16 cellular contexts compared by ENCODE assay signal in the genomic region with DNA sequence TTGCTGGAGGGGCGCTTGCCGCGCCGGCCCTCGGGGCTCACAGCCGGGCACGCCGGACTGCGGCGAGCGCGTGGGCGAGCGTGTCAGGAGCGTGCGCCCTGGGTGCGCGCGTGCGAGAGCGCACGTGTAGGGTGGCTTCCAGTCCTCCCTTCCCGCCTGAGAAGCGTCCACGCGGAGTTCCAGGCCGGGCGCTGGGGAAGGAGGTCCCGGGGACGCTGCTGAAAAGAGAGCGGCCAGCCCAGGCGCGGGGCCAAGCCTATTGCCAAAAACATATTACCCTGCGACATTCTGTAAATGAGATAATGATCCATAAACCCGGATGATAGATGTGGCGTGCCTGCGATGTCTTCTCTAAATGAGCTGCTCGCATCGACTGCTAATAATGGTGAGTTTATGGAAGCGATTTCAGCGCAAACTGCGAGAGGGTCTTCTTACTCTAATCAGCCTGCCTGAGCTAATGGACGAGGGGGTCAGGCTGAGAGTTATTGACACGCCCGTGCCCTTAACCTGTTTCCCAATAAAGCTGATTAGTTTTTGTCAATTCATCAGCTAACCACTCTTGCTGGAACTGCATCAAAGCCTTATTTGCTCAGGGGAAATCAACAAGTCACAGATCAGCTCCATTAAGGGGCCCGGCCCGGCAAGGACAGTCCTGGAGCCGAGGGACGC. TPM values are rescaled to one million over a fixed set of nuclear protein-coding genes. Genes with fewer than 3 reads are reported as not detected.
DNase-seq lines count a peak whose midpoint lies in the region; ATAC-seq and TF ChIP-seq lines count a peak whose summit lies in the region.
"Had no signal": no experiment of that assay in that cellular context is flagged by ENCODE, and none has a peak within 500 bp of the region (broad histone marks: within the 10 kb centered on the region; RNA-seq: fewer than 3 reads in every experiment).

No MANE protein-coding gene starts in this region.

- POLR2A ChIA-PET in activated CD8-positive, alpha-beta T cell treated with anti-CD3 and anti-CD28 coated beads, Interleukin-2, amount 10 ng/mL, durations not matched to agents 7 days and 5 days (lab: Charles Lee), result no interaction called here
- POLR2A ChIA-PET in A673 (lab: Charles Lee; ENCODE audit: low non-redundant PET), result no interaction called here

- no peaks in the 10 kb centered on the region for H3K36me3 Mint-ChIP-seq in T-helper 2 cell treated with Interferon-gamma antibody and Interleukin-4, amounts not matched to agents 5 μg/mL and 100 μg/mL, for 36 hours (ENCODE audit: low read depth)
- no peaks in the 10 kb centered on the region for H3K36me3 Mint-ChIP-seq in activated CD8-positive, alpha-beta T cell treated with anti-CD3 and anti-CD28 coated beads, Interleukin-2, amount 10 ng/mL, durations not matched to agents 7 days and 5 days (ENCODE audit: low read depth)
- H3K36me3 Mint-ChIP-seq: naive B cell had no signal

- ATAC-seq in activated CD8-positive, alpha-beta T cell treated with anti-CD3 and anti-CD28 coated beads, Interleukin-2, amount 10 ng/mL, durations not matched to agents 7 days and 5 days, result no peak
- no peak for ATAC-seq in stimulated activated naive CD8-positive, alpha-beta T cell treated with anti-CD3 and anti-CD28 coated beads, Interleukin-15, Interleukin-2, amounts not matched to agents 100 U/mL and 50 U/mL, for 24 hours
- ATAC-seq: HCT116 had no signal

- peaks cover 14% of the 10 kb centered on the region for H3K4me1 ChIP-seq in A673 (ENCODE audit: insufficient read depth, low read length, poor library complexity, severe bottlenecking)
- H3K4me1 ChIP-seq: A549 had no signal

- peaks cover 11% of the 10 kb centered on the region for H3K4me1 Mint-ChIP-seq in T-helper 2 cell treated with Interferon-gamma antibody and Interleukin-4, amounts not matched to agents 5 μg/mL and 100 μg/mL, for 36 hours (ENCODE audit: low read depth)
- H3K4me1 Mint-ChIP-seq in activated CD8-positive, alpha-beta T cell treated with anti-CD3 and anti-CD28 coated beads, Interleukin-2, amount 10 ng/mL, durations not matched to agents 7 days and 5 days (ENCODE audit: low read depth), result peaks cover 23% of the 10 kb centered on the region

- H3K9me3 Mint-ChIP-seq in T-helper 2 cell treated with Interferon-gamma antibody and Interleukin-4, amounts not matched to agents 5 μg/mL and 100 μg/mL, for 36 hours, result no peaks in the 10 kb centered on the region
- no peaks in the 10 kb centered on the region for H3K9me3 Mint-ChIP-seq in activated CD8-positive, alpha-beta T cell treated with anti-CD3 and anti-CD28 coated beads, Interleukin-2, amount 10 ng/mL, durations not matched to agents 7 days and 5 days (ENCODE audit: insufficient read depth)

- no TSS peak for BruUV-seq in A673 (replicated peaks; lab: Mats Ljungman, UMichigan)

- no peak overlapping the region for H3K27ac Mint-ChIP-seq in T-helper 2 cell treated with Interferon-gamma antibody and Interleukin-4, amounts not matched to agents 5 μg/mL and 100 μg/mL, for 36 hours
- peak overlapping the region; percentile 39 for H3K27ac Mint-ChIP-seq in activated CD8-positive, alpha-beta T cell treated with anti-CD3 and anti-CD28 coated beads, Interleukin-2, amount 10 ng/mL, durations not matched to agents 7 days and 5 days
- H3K27ac Mint-ChIP-seq: naive B cell had no signal

- intact Hi-C loops in A673 (cut with micrococcal nuclease; ENCODE audit: unreplicated experiment), result no loop called here

- peaks cover 100% of the 10 kb centered on the region for H3K27me3 ChIP-seq in A673 (replicated peaks; ENCODE audit: insufficient read depth, low read depth, low read length, poor library complexity)

- peak overlapping the region; percentile 26 for H3K4me3 Mint-ChIP-seq in T-helper 2 cell treated with Interferon-gamma antibody and Interleukin-4, amounts not matched to agents 5 μg/mL and 100 μg/mL, for 36 hours
- peak overlapping the region; percentile 28 for H3K4me3 Mint-ChIP-seq in activated CD8-positive, alpha-beta T cell treated with anti-CD3 and anti-CD28 coated beads, Interleukin-2, amount 10 ng/mL, durations not matched to agents 7 days and 5 days

- H3K9me3 ChIP-seq in A673 (ENCODE audit: low read depth, low read length, poor library complexity, severe bottlenecking), result no peaks in the 10 kb centered on the region
- H3K9me3 ChIP-seq: A549, vagina had no signal

- H3K36me3 ChIP-seq in A673 (ENCODE audit: insufficient read depth, low read length, poor library complexity, severe bottlenecking), result no peaks in the 10 kb centered on the region
- H3K36me3 ChIP-seq: vagina had no signal

- H3K4me3 ChIP-seq in A673 (ENCODE audit: low read depth, low read length, poor library complexity, severe bottlenecking), result no peak overlapping the region
- H3K4me3 ChIP-seq: A549, vagina had no signal

- CTCF ChIA-PET in activated CD8-positive, alpha-beta T cell treated with anti-CD3 and anti-CD28 coated beads, Interleukin-2, amount 10 ng/mL, durations not matched to agents 7 days and 5 days (lab: Charles Lee), result no interaction called here
- CTCF ChIA-PET in A673 (lab: Charles Lee), result no interaction called here

- H3K27ac ChIP-seq in A673 (ENCODE audit: low read depth, low read length, poor library complexity, severe bottlenecking), result no peak overlapping the region
- H3K27ac ChIP-seq: A549, vagina had no signal

- DNase-seq in T-helper 2 cell treated with Interferon-gamma antibody and Interleukin-4, amounts not matched to agents 5 μg/mL and 100 μg/mL, for 36 hours (ENCODE audit: low spot score), result no peak
- DNase-seq in T-helper 2 cell (no peak), iPS-NIHi7 (ENCODE audit: extremely low spot score) (peak; percentile 5), NCI-H2081 treated with DMSO at 0.1 percent for 48 hours (lab: John Stamatoyannopoulos, UW) (no peak), DMS114 treated with DMSO at 0.1 percent for 48 hours (lab: John Stamatoyannopoulos, UW; ENCODE audit: unreplicated experiment) (no peak), A673 (ENCODE audit: low spot score) (no peak)
- DNase-seq in activated CD8-positive, alpha-beta T cell treated with anti-CD3 and anti-CD28 coated beads, Interleukin-2, amount 10 ng/mL, durations not matched to agents 7 days and 5 days, result no peak
- peak; percentile 23 for DNase-seq in stimulated activated naive CD8-positive, alpha-beta T cell treated with anti-CD3 and anti-CD28 coated beads, Interleukin-15, Interleukin-2, amounts not matched to agents 100 U/mL and 50 U/mL, for 24 hours
- DNase-seq: activated CD4-positive, alpha-beta T cell treated with anti-CD3 and anti-CD28 coated beads for 48 hours; DMS79 treated with DMSO at 0.1 percent for 48 hours; KBM-7; naive B cell; NCI-H187 had no signal

- TF ChIP-seq CTCF in A673 (conservative IDR thresholded peaks at IDR 0.05; ENCODE audit: low read depth, low read length), result no peak

- H3K27me3 Mint-ChIP-seq in T-helper 2 cell treated with Interferon-gamma antibody and Interleukin-4, amounts not matched to agents 5 μg/mL and 100 μg/mL, for 36 hours (ENCODE audit: low read depth), result peaks cover 80% of the 10 kb centered on the region
- H3K27me3 Mint-ChIP-seq in activated CD8-positive, alpha-beta T cell treated with anti-CD3 and anti-CD28 coated beads, Interleukin-2, amount 10 ng/mL, durations not matched to agents 7 days and 5 days (ENCODE audit: low read depth), result peaks cover 72% of the 10 kb centered on the region

RNA-seq across cellular contexts. Expression of a gene that starts 8.0 kb away (rescaled TPM):
- not detected for total RNA-seq in activated CD8-positive, alpha-beta T cell treated with anti-CD3 and anti-CD28 coated beads, Interleukin-2, amount 10 ng/mL, durations not matched to agents 7 days and 5 days
- total RNA-seq in A673 (2021), result 0.13 TPM in 1 of 2 replicates, not detected in the other
- total RNA-seq: vagina had no signal

Comparison
In these comparisons a context has a peak if more than half of its experiments do, and no peak if none do; other contexts are left out.
1. DNase-seq: peak in iPS-NIHi7 (single experiment) and stimulated activated naive CD8-positive, alpha-beta T cell treated with anti-CD3 and anti-CD28 coated beads, Interleukin-15, Interleukin-2, amounts not matched to agents 100 U/mL and 50 U/mL, for 24 hours (single experiment); none in T-helper 2 cell treated with Interferon-gamma antibody and Interleukin-4, amounts not matched to agents 5 μg/mL and 100 μg/mL, for 36 hours (single experiment), T-helper 2 cell (0 of 5), activated CD8-positive, alpha-beta T cell treated with anti-CD3 and anti-CD28 coated beads, Interleukin-2, amount 10 ng/mL, durations not matched to agents 7 days and 5 days (single experiment), NCI-H2081 treated with DMSO at 0.1 percent for 48 hours (single experiment), DMS114 treated with DMSO at 0.1 percent for 48 hours (single experiment) and A673 (single experiment).